ENCODE assay signal across 8 cellular contexts in genomic region chr10:62243647-62243997, GRCh38. TPM values are rescaled to one million over a fixed set of nuclear protein-coding genes. Genes with fewer than 3 reads are reported as not detected.
DNase-seq lines count a peak whose midpoint lies in the region; ATAC-seq and TF ChIP-seq lines count a peak whose summit lies in the region.

No MANE protein-coding gene starts in this region.

- peak overlapping the region; percentile 74 for H3K4me3 ChIP-seq in CD4-positive, CD25-positive, alpha-beta regulatory T cell (ENCODE audit: low read depth, low read length)
- no peak overlapping the region for H3K4me3 ChIP-seq in KMS-11 (IDR thresholded peaks at IDR 0.05; ENCODE audit: insufficient read depth, low read depth, low read length)
- H3K4me3 ChIP-seq in fibroblast of lung (replicated peaks in 1 of 4; ENCODE audit: control extremely low read depth in 1 of 4, insufficient read depth in 1 of 4, low read depth in 3 of 4, low read length in 4 of 4), result peak overlapping the region; percentile 11 to 82 (median 43)

- 0 out of 2 replicates have a peak overlapping the region, but pooled peaks have one; percentile 8 for H2AFZ ChIP-seq in KMS-11 (ENCODE audit: low read depth)
- no peak overlapping the region for H2AFZ ChIP-seq in fibroblast of lung (ENCODE audit: low read length)

- no peaks in the 10 kb centered on the region for H3K36me3 Mint-ChIP-seq in CD4-positive, CD25-positive, alpha-beta regulatory T cell

- H4K20me1 ChIP-seq in KMS-11 (ENCODE audit: insufficient read depth), result no peaks in the 10 kb centered on the region
- H4K20me1 ChIP-seq in fibroblast of lung (ENCODE audit: control insufficient read depth, extremely low read depth, insufficient read depth, low read length), result no peaks in the 10 kb centered on the region

- H3K36me3 ChIP-seq in CD4-positive, CD25-positive, alpha-beta regulatory T cell (ENCODE audit: control insufficient read depth, insufficient read depth, low read length), result no peaks in the 10 kb centered on the region
- H3K36me3 ChIP-seq in KMS-11 (ENCODE audit: insufficient read depth) (no peaks in the 10 kb centered on the region), fibroblast of lung (ENCODE audit: control insufficient read depth, insufficient read depth, low read length) (no peaks in the 10 kb centered on the region)

- H3K79me2 ChIP-seq in KMS-11 (ENCODE audit: insufficient read depth, low read depth) (no peaks in the 10 kb centered on the region), fibroblast of lung (ENCODE audit: control insufficient read depth, insufficient read depth, low read length) (peaks cover 4% of the 10 kb centered on the region)

- peak overlapping the region; percentile 94 to 98 (median 95) for H3K27ac Mint-ChIP-seq in CD4-positive, CD25-positive, alpha-beta regulatory T cell

- H3K4me1 Mint-ChIP-seq in CD4-positive, CD25-positive, alpha-beta regulatory T cell, result peaks cover 33 to 51% (median 39%) of the 10 kb centered on the region in 4 donors

- ATAC-seq in CD4-positive, CD25-positive, alpha-beta regulatory T cell (ENCODE audit: low read depth in 2 of 2), result peak in 1 of 2 donors; percentile 55
- ATAC-seq in GM21423 (IDR thresholded peaks at IDR 0.05; ENCODE audit: unreplicated experiment), result peak; percentile 43

- DNase-seq in CD4-positive, CD25-positive, alpha-beta regulatory T cell, result peak in 1 of 3 donors; percentile 72
- no peak for DNase-seq in fibroblast of lung (ENCODE audit: low read depth in 2 of 2)
- DNase-seq in midbrain (lab: John Stamatoyannopoulos, UW), result no peak
- no peak for DNase-seq in UCSD-AML1 (lab: John Stamatoyannopoulos, UW; ENCODE audit: unreplicated experiment)
- no peak for DNase-seq in pons (ENCODE audit: low spot score)
- DNase-seq in DMS153 (lab: John Stamatoyannopoulos, UW), result no peak

- H3K4me1 ChIP-seq in CD4-positive, CD25-positive, alpha-beta regulatory T cell (ENCODE audit: control insufficient read depth, insufficient read depth, low read length, poor library complexity, severe bottlenecking), result peaks cover 44% of the 10 kb centered on the region
- H3K4me1 ChIP-seq in KMS-11 (ENCODE audit: low read depth, poor library complexity, severe bottlenecking), result peaks cover 32% of the 10 kb centered on the region
- peaks cover 7% of the 10 kb centered on the region for H3K4me1 ChIP-seq in fibroblast of lung (ENCODE audit: control insufficient read depth, extremely low read depth, insufficient read depth, low read length)

- no peak overlapping the region for H3K9ac ChIP-seq in KMS-11
- no peak overlapping the region for H3K9ac ChIP-seq in fibroblast of lung (ENCODE audit: insufficient read depth, low read length)

- no peak for TF ChIP-seq CTCF in KMS-11 (conservative IDR thresholded peaks at IDR 0.05; ENCODE audit: low read depth, low read length)
- TF ChIP-seq CTCF in fibroblast of lung (conservative IDR thresholded peaks at IDR 0.05 in 1 of 2, IDR thresholded peaks at IDR 0.05 in 1 of 2; ENCODE audit: low read depth in 1 of 2, low read length in 2 of 2), result no peak

- H3K27ac ChIP-seq in CD4-positive, CD25-positive, alpha-beta regulatory T cell (ENCODE audit: insufficient read depth, low read length, poor library complexity, severe bottlenecking), result peak overlapping the region; percentile 76
- H3K27ac ChIP-seq in KMS-11 (peak overlapping the region; percentile 12; the same call in 1 of the 2 replicates), fibroblast of lung (ENCODE audit: insufficient read depth, low read length) (peak overlapping the region; percentile 49)

- H3K9me3 ChIP-seq in CD4-positive, CD25-positive, alpha-beta regulatory T cell (ENCODE audit: control insufficient read depth in 2 of 2, low read length in 2 of 2), result no peaks in the 10 kb centered on the region
- H3K9me3 ChIP-seq in fibroblast of lung (ENCODE audit: control insufficient read depth, insufficient read depth, low read depth, low read length), result no peaks in the 10 kb centered on the region

- H3K27me3 ChIP-seq in CD4-positive, CD25-positive, alpha-beta regulatory T cell (ENCODE audit: control insufficient read depth, insufficient read depth, low read length), result no peaks in the 10 kb centered on the region
- no peaks in the 10 kb centered on the region for H3K27me3 ChIP-seq in KMS-11 (ENCODE audit: insufficient read depth, low read depth)
- no peaks in the 10 kb centered on the region for H3K27me3 ChIP-seq in fibroblast of lung (ENCODE audit: control insufficient read depth, insufficient read depth, low read length)

- no peaks in the 10 kb centered on the region for H3K9me3 Mint-ChIP-seq in CD4-positive, CD25-positive, alpha-beta regulatory T cell

- H3K4me2 ChIP-seq in KMS-11, result peak overlapping the region; percentile 51
- H3K4me2 ChIP-seq in fibroblast of lung (ENCODE audit: extremely low read depth, insufficient read depth, low read length), result peak overlapping the region; percentile 91

- H3K27me3 Mint-ChIP-seq in CD4-positive, CD25-positive, alpha-beta regulatory T cell, result no peaks in the 10 kb centered on the region

- H3K4me3 Mint-ChIP-seq in CD4-positive, CD25-positive, alpha-beta regulatory T cell, result peak overlapping the region; percentile 34 to 90 (median 72)

RNA-seq across cellular contexts. Expression of gene RTKN2, which starts 25.0 kb away (rescaled TPM):
- 99.5 TPM for total RNA-seq in CD4-positive, CD25-positive, alpha-beta regulatory T cell
- 10 to 100 TPM; 38.0 to 64.2 (median 60.4) TPM for polyA plus RNA-seq in CD4-positive, CD25-positive, alpha-beta regulatory T cell
- total RNA-seq in fibroblast of lung, result 0.51 and 1.2 TPM in 2 replicates
- 1.1 and 2.9 TPM in 2 replicates for polyA plus RNA-seq in fibroblast of lung
- polyA plus RNA-seq in fibroblast of lung (2012), result 0.99 and 2.4 TPM in 2 replicates
- 0.19 and 0.27 TPM in 2 replicates for polyA minus RNA-seq in fibroblast of lung (ENCODE audit: low replicate concordance)

Comparison
In these comparisons a context has a peak if more than half of its experiments do, and no peak if none do; other contexts are left out.
1. H3K27ac ChIP-seq: peak in every context shown above with its lines; median percentile 76 in CD4-positive, CD25-positive, alpha-beta regulatory T cell; 49 in fibroblast of lung; 12 in KMS-11.
2. RNA of gene RTKN2, which starts 25.0 kb away (total RNA-seq): 99.5 TPM in CD4-positive, CD25-positive, alpha-beta regulatory T cell (single experiment); 0.51 to 1.2 TPM in fibroblast of lung; every median in the first group is over 10 times any median in the second.